ENCODE assay signal across 1 cellular context in the genomic region with DNA sequence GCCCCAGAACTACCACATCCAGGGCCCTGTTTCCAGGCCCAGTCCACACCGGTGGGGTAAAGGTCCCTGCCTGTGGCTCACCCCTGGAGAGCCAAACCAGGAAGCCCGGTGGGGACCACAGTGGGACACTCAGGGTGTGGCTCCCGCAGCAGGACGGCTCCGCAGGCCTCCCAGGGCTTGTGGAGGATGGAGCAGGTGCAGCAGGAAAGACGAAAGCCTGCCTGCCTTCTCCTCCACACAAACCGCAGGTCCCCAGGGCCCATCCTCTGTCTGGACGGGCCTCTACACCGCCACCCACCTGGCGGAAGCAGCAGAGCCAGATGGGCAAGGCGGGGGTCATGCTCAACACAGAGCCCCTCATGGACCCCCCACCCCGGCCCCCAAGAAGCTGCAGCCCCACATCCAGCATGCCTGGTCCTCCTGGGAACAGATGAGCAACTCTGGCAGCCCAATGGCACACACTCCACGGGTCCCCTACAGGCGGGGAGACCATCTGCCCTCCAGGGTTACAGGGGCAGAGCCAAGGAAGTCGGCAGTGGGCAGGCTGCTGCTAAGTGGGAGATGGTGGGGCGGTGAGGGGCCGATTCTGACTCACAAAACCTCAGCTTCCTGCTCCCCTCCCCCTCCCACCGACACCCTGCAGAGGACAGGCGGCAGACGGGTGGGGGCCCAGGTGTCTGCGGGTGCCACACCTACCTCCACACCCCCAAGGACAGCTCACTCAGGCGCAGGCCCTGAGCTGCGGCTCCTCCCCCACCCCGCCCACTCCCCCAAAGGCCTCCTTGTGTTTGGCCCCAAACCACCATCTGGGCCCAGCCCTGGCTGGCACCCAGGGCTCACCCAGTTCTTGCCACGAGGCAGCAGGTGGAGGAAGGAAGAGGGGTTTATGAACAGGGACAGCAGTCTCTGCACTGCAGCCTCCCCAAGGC.
TF ChIP-seq lines count a peak whose summit lies in the region.

No MANE protein-coding gene starts in this region.

TF ChIP-seq in SK-N-SH, 30 proteins besides CTCF, POLR2A, EP300 and RAD21 (continued from another document):
- TF ChIP-seq PBX3 (IDR thresholded peaks at IDR 0.05) (no peak), TCF12 (IDR thresholded peaks at IDR 0.05) (no peak), TEAD4 (IDR thresholded peaks at IDR 0.05; ENCODE audit: borderline replicate concordance, insufficient read depth) (no peak), SIN3A (IDR thresholded peaks at IDR 0.05; ENCODE audit: borderline replicate concordance, low read depth, low read length) (no peak), RXRA (IDR thresholded peaks at IDR 0.05; ENCODE audit: borderline replicate concordance, low read depth) (no peak), MEF2A (IDR thresholded peaks at IDR 0.05; ENCODE audit: borderline replicate concordance, low read depth) (no peak), TAF1 (IDR thresholded peaks at IDR 0.05; ENCODE audit: borderline replicate concordance, low read depth, low read length) (no peak), JUND (IDR thresholded peaks at IDR 0.05) (no peak), ELF1 (IDR thresholded peaks at IDR 0.05) (no peak), EZH2phosphoT487 (IDR thresholded peaks at IDR 0.05; ENCODE audit: borderline replicate concordance, low read depth) (no peak)
- TF ChIP-seq, protein P1, sequence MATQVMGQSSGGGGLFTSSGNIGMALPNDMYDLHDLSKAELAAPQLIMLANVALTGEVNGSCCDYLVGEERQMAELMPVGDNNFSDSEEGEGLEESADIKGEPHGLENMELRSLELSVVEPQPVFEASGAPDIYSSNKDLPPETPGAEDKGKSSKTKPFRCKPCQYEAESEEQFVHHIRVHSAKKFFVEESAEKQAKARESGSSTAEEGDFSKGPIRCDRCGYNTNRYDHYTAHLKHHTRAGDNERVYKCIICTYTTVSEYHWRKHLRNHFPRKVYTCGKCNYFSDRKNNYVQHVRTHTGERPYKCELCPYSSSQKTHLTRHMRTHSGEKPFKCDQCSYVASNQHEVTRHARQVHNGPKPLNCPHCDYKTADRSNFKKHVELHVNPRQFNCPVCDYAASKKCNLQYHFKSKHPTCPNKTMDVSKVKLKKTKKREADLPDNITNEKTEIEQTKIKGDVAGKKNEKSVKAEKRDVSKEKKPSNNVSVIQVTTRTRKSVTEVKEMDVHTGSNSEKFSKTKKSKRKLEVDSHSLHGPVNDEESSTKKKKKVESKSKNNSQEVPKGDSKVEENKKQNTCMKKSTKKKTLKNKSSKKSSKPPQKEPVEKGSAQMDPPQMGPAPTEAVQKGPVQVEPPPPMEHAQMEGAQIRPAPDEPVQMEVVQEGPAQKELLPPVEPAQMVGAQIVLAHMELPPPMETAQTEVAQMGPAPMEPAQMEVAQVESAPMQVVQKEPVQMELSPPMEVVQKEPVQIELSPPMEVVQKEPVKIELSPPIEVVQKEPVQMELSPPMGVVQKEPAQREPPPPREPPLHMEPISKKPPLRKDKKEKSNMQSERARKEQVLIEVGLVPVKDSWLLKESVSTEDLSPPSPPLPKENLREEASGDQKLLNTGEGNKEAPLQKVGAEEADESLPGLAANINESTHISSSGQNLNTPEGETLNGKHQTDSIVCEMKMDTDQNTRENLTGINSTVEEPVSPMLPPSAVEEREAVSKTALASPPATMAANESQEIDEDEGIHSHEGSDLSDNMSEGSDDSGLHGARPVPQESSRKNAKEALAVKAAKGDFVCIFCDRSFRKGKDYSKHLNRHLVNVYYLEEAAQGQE (IDR thresholded peaks at IDR 0.05; ENCODE audit: low read depth, low read length), result no peak
